28 cellular contexts compared by ENCODE assay signal in genomic region chr17:12438212-12438611, GRCh38.
"Had no signal": no experiment of that assay in that cellular context is flagged by ENCODE, and none has a peak within 500 bp of the region (broad histone marks: within the 10 kb centered on the region; RNA-seq: fewer than 3 reads in every experiment).

No MANE protein-coding gene starts in this region.

- DNase-seq: colonic mucosa; cortex of kidney; dermis blood vessel endothelial cell; dorsolateral prefrontal cortex; effector CD4-positive, alpha-beta T cell; effector CD8-positive, alpha-beta T cell; effector memory CD4-positive, alpha-beta T cell; effector memory CD8-positive, alpha-beta T cell; esophagus squamous epithelium; foreskin fibroblast; foreskin keratinocyte; foreskin melanocyte; gastrocnemius medialis; glutamatergic neuron; head of caudate nucleus; heart left ventricle; heart right ventricle had no signal

- FAIRE-seq: colon, endometrium, endothelial cell of umbilical vein, frontal cortex had no signal

- H3K36me3 ChIP-seq: colonic mucosa, esophagus muscularis mucosa, esophagus squamous epithelium, gastrocnemius medialis, gastroesophageal sphincter, heart left ventricle, heart right ventricle had no signal

- H3K27me3 Mint-ChIP-seq: dendritic cell treated with granulocyte-macrophage colony-stimulating factor and Interleukin-4, amounts not matched to agents 40 ng/mL and 50 ng/mL, for 4 days; effector memory CD8-positive, alpha-beta T cell had no signal

- H3K27ac Mint-ChIP-seq: dendritic cell treated with granulocyte-macrophage colony-stimulating factor and Interleukin-4, amounts not matched to agents 40 ng/mL and 50 ng/mL, for 4 days; effector memory CD8-positive, alpha-beta T cell; endodermal cell had no signal

- H3K4me1 ChIP-seq: colonic mucosa, esophagus muscularis mucosa, esophagus squamous epithelium, foreskin keratinocyte, gastrocnemius medialis, gastroesophageal sphincter, heart left ventricle, heart right ventricle had no signal

- ATAC-seq: effector memory CD8-positive, alpha-beta T cell; esophagus mucosa; foreskin keratinocyte; gastrocnemius medialis; gastroesophageal sphincter; heart left ventricle; heart right ventricle had no signal

- H3K9me3 ChIP-seq: colonic mucosa, esophagus muscularis mucosa, esophagus squamous epithelium, gastrocnemius medialis, gastroesophageal sphincter had no signal

- H3K27ac ChIP-seq: colonic mucosa, coronary artery, dorsolateral prefrontal cortex, epithelial cell of prostate, esophagus muscularis mucosa, esophagus squamous epithelium, foreskin keratinocyte, gastrocnemius medialis, gastroesophageal sphincter, heart left ventricle, heart right ventricle had no signal

- H3K4me3 Mint-ChIP-seq: dendritic cell treated with granulocyte-macrophage colony-stimulating factor and Interleukin-4, amounts not matched to agents 40 ng/mL and 50 ng/mL, for 4 days; effector memory CD8-positive, alpha-beta T cell; endodermal cell had no signal

- H3K4me3 ChIP-seq: colonic mucosa, coronary artery, dorsolateral prefrontal cortex, esophagus muscularis mucosa, esophagus squamous epithelium, gastrocnemius medialis, gastroesophageal sphincter, heart left ventricle, heart right ventricle had no signal

- H3K27me3 ChIP-seq: colonic mucosa, esophagus muscularis mucosa, esophagus squamous epithelium, foreskin keratinocyte, gastrocnemius medialis, gastroesophageal sphincter, heart left ventricle, heart right ventricle had no signal
